1 cellular context compared by ENCODE assay signal in genomic region chr5:169583424-169584215, GRCh38.
A peak's percentile ranks its signal among the peaks of the same experiment; 100 is the strongest.
TF ChIP-seq lines count a peak whose summit lies in the region.

SPDL1 (plus strand) TSS chr5:169583773; CDS start chr5:169588417, 4,644 bp downstream.

TF ChIP-seq in HEK293, 187 proteins besides CTCF, POLR2A, EP300 and RAD21 (continued from another document and continues in another):
- TF ChIP-seq ZNF362 (tag by site-specific recombination; IDR thresholded peaks at IDR 0.05) (no peak), ZSCAN4 (tag by site-specific recombination; IDR thresholded peaks at IDR 0.05) (0 out of 2 replicates have a peak, but pooled peaks have one; percentile 33), ZNF10 (tag by site-specific recombination; IDR thresholded peaks at IDR 0.05) (no peak), SP3 (tag by site-specific recombination; IDR thresholded peaks at IDR 0.05) (peak; percentile 46; the same call in 1 of the 2 replicates), ZSCAN30 (tag by site-specific recombination; IDR thresholded peaks at IDR 0.05) (peak; percentile 31; the same call in 1 of the 2 replicates), ZNF777 (tag by site-specific recombination; IDR thresholded peaks at IDR 0.05; ENCODE audit: borderline replicate concordance) (no peak), ZNF335 (tag by site-specific recombination; conservative IDR thresholded peaks at IDR 0.05) (peak; percentile 91), ZXDB (tag by site-specific recombination; IDR thresholded peaks at IDR 0.05) (peak; percentile 65; the same call in 1 of the 2 replicates), ZNF624 (tag by site-specific recombination; IDR thresholded peaks at IDR 0.05) (no peak), ZNF449 (tag by site-specific recombination; IDR thresholded peaks at IDR 0.05) (peak; percentile 58), ZFP37 (tag by site-specific recombination; IDR thresholded peaks at IDR 0.05) (0 out of 2 replicates have a peak, but pooled peaks have one; percentile 56), ZNF692 (tag by site-specific recombination; IDR thresholded peaks at IDR 0.05) (no peak), ZNF76 (tag by site-specific recombination; IDR thresholded peaks at IDR 0.05; ENCODE audit: borderline replicate concordance, low read depth) (peak; percentile 50; the same call in 1 of the 2 replicates), ZBTB11 (tag by site-specific recombination; conservative IDR thresholded peaks at IDR 0.05; ENCODE audit: low read depth) (peak; percentile 98), ZNF518A (tag by site-specific recombination; conservative IDR thresholded peaks at IDR 0.05; ENCODE audit: low read depth) (peak; percentile 37; the same call in 1 of the 2 replicates), YY1 (tag by site-specific recombination; IDR thresholded peaks at IDR 0.05) (peak; percentile 69), ZNF670 (tag by site-specific recombination; IDR thresholded peaks at IDR 0.05; ENCODE audit: low read depth) (no peak), ZNF610 (tag by site-specific recombination; IDR thresholded peaks at IDR 0.05; ENCODE audit: borderline replicate concordance) (peak; percentile 33; the same call in 1 of the 2 replicates), ZBTB26 (tag by site-specific recombination; optimal IDR thresholded peaks at IDR 0.05) (peak; percentile 30), ZFHX2 (tag by site-specific recombination; conservative IDR thresholded peaks at IDR 0.05) (peak; percentile 71), ZNF660 (tag by site-specific recombination; IDR thresholded peaks at IDR 0.05) (peak; percentile 71; the same call in 1 of the 2 replicates), SP7 (tag by site-specific recombination; IDR thresholded peaks at IDR 0.05) (peak; percentile 43; the same call in 1 of the 2 replicates), ZNF18 (tag by site-specific recombination; IDR thresholded peaks at IDR 0.05) (no peak), HOXA7 (CRISPR knock-in tag; IDR thresholded peaks at IDR 0.05; ENCODE audit: borderline replicate concordance) (no peak), ZBTB8A (tag by site-specific recombination; IDR thresholded peaks at IDR 0.05) (peak; percentile 53), ZNF133 (tag by site-specific recombination; IDR thresholded peaks at IDR 0.05) (no peak), KLF8 (tag by site-specific recombination; IDR thresholded peaks at IDR 0.05) (peak; percentile 88)
- TF ChIP-seq, protein P1, sequence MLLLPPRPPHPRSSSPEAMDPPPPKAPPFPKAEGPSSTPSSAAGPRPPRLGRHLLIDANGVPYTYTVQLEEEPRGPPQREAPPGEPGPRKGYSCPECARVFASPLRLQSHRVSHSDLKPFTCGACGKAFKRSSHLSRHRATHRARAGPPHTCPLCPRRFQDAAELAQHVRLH (tag by site-specific recombination; IDR thresholded peaks at IDR 0.05): 0 out of 2 replicates have a peak, but pooled peaks have one; percentile 26
- TF ChIP-seq, protein P2, sequence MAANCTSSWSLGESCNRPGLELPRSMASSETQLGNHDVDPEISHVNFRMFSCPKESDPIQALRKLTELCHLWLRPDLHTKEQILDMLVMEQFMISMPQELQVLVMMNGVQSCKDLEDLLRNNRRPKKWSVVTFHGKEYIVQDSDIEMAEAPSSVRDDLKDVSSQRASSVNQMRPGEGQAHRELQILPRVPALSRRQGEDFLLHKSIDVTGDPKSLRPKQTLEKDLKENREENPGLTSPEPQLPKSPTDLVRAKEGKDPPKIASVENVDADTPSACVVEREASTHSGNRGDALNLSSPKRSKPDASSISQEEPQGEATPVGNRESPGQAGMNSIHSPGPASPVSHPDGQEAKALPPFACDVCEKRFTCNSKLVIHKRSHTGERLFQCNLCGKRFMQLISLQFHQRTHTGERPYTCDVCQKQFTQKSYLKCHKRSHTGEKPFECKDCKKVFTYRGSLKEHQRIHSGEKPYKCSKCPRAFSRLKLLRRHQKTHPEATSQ (tag by site-specific recombination; IDR thresholded peaks at IDR 0.05): peak; percentile 53; the same call in 1 of the 2 replicates
- TF ChIP-seq, protein P3, sequence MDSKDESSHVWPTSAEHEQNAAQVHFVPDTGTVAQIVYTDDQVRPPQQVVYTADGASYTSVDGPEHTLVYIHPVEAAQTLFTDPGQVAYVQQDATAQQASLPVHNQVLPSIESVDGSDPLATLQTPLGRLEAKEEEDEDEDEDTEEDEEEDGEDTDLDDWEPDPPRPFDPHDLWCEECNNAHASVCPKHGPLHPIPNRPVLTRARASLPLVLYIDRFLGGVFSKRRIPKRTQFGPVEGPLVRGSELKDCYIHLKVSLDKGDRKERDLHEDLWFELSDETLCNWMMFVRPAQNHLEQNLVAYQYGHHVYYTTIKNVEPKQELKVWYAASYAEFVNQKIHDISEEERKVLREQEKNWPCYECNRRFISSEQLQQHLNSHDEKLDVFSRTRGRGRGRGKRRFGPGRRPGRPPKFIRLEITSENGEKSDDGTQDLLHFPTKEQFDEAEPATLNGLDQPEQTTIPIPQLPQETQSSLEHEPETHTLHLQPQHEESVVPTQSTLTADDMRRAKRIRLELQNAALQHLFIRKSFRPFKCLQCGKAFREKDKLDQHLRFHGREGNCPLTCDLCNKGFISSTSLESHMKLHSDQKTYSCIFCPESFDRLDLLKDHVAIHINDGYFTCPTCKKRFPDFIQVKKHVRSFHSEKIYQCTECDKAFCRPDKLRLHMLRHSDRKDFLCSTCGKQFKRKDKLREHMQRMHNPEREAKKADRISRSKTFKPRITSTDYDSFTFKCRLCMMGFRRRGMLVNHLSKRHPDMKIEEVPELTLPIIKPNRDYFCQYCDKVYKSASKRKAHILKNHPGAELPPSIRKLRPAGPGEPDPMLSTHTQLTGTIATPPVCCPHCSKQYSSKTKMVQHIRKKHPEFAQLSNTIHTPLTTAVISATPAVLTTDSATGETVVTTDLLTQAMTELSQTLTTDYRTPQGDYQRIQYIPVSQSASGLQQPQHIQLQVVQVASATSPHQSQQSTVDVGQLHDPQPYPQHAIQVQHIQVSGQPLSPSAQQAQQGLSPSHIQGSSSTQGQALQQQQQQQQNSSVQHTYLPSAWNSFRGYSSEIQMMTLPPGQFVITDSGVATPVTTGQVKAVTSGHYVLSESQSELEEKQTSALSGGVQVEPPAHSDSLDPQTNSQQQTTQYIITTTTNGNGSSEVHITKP (tag by site-specific recombination; IDR thresholded peaks at IDR 0.05): peak; percentile 25; the same call in 1 of the 2 replicates
